ENCODE assay signal across 28 cellular contexts in genomic region chr4:85548116-85548515, GRCh38.
DNase-seq lines count a peak whose midpoint lies in the region; ATAC-seq, FAIRE-seq and TF ChIP-seq lines count a peak whose summit lies in the region.
"Had no signal": no experiment of that assay in that cellular context is flagged by ENCODE, and none has a peak within 500 bp of the region (broad histone marks: within the 10 kb centered on the region; RNA-seq: fewer than 3 reads in every experiment).

No MANE protein-coding gene starts in this region.

- intact Hi-C loops in vagina (cut with DNase I), result no loop called here

- no peaks in the 10 kb centered on the region for H3K79me2 ChIP-seq in ACC112 (ENCODE audit: control insufficient read depth, insufficient read depth, low read length, unreplicated experiment)

- in situ Hi-C loops in SK-MEL-5 (cut with HindIII; ENCODE audit: low pct_unique_long_range_greater_than_20kb, low sequenced_read_pairs), result no loop called here

- H3K27me3 ChIP-seq in ACC112 (ENCODE audit: insufficient read depth, low read length) (no peaks in the 10 kb centered on the region), vagina (no peaks in the 10 kb centered on the region)
- H3K27me3 ChIP-seq: esophagus squamous epithelium, right lobe of liver, tibial artery had no signal

- no peak for ATAC-seq in stimulated activated naive B cell treated with anti-CD40 and anti-IgM and Interleukin-4, amounts not matched to agents 10 μg/mL and 1 μg/mL and 100 μg/mL, for 72 hours (replicated peaks)
- ATAC-seq: lower lobe of right lung; Panc1; right lobe of liver; stimulated activated naive CD8-positive, alpha-beta T cell treated with anti-CD3 and anti-CD28 coated beads, Interleukin-15, amount 100 ng/mL, for 72 hours; T-helper 17 cell had no signal

- no peak overlapping the region for H2AFZ ChIP-seq in ACC112 (ENCODE audit: low read length, unreplicated experiment)

- no peak for FAIRE-seq in H54 (lab: Jason Lieb, UNC)
- FAIRE-seq: keratinocyte had no signal

- H3K36me3 ChIP-seq in ACC112 (ENCODE audit: insufficient read depth, low read length), result no peaks in the 10 kb centered on the region
- H3K36me3 ChIP-seq in vagina, result no peaks in the 10 kb centered on the region
- H3K36me3 ChIP-seq: esophagus squamous epithelium, lower lobe of right lung, right lobe of liver, tibial artery had no signal

- H3K9me3 ChIP-seq in vagina, result no peaks in the 10 kb centered on the region
- H3K9me3 ChIP-seq: lower lobe of right lung, right lobe of liver, tibial artery had no signal

- 0 out of 2 replicates have a peak overlapping the region, but pooled peaks have one; percentile 5 for H3K27ac ChIP-seq in ACC112 (ENCODE audit: low read depth, low read length)
- no peak overlapping the region for H3K27ac ChIP-seq in vagina
- H3K27ac ChIP-seq: esophagus squamous epithelium, lower lobe of right lung, right lobe of liver, tibial artery had no signal

- DNase-seq in GM12865 (ENCODE audit: low read depth) (peak; percentile 15), SK-MEL-5 (ENCODE audit: low read depth, low spot score) (peak; percentile 42), fibroblast of mammary gland (ENCODE audit: low read depth) (peak; percentile 16), NAMALWA (ENCODE audit: low spot score) (no peak), H54 (ENCODE audit: insufficient read length, low spot score) (no peak), vagina (ENCODE audit: extremely low spot score in 2 of 2) (no peak)
- no peak for DNase-seq in stimulated activated naive B cell treated with anti-CD40 and anti-IgM and Interleukin-4, amounts not matched to agents 10 μg/mL and 1 μg/mL and 100 μg/mL, for 72 hours
- DNase-seq: activated CD4-positive, alpha-beta T cell treated with anti-CD3 and anti-CD28 coated beads for 48 hours; activated naive CD4-positive, alpha-beta T cell; activated T-cell treated with anti-CD3 and anti-CD28 coated beads, Interleukin-2, amount 50 U/mL, for 24 hours; cortex of kidney; endodermal cell; esophagus squamous epithelium; glutamatergic neuron; H9; lower lobe of right lung; NCI-H1092; NCI-H1930; NCI-H345; NCI-H774; right lobe of liver; stimulated activated naive CD8-positive, alpha-beta T cell treated with anti-CD3 and anti-CD28 coated beads, Interleukin-15, amount 100 ng/mL, for 72 hours; T-helper 17 cell; tibial artery had no signal

- peaks cover 7 to 40% of the 10 kb centered on the region in 2 donors for H3K36me3 Mint-ChIP-seq in stimulated activated naive B cell treated with anti-CD40 and anti-IgM and Interleukin-4, amounts not matched to agents 10 μg/mL and 1 μg/mL and 100 μg/mL, for 72 hours

- no peak overlapping the region for H3K27ac Mint-ChIP-seq in stimulated activated naive B cell treated with anti-CD40 and anti-IgM and Interleukin-4, amounts not matched to agents 10 μg/mL and 1 μg/mL and 100 μg/mL, for 72 hours
- H3K27ac Mint-ChIP-seq: activated T-cell treated with anti-CD3 and anti-CD28 coated beads, Interleukin-2, amount 50 U/mL, for 24 hours; CD14-positive monocyte; endodermal cell; H9; stimulated activated naive CD8-positive, alpha-beta T cell treated with anti-CD3 and anti-CD28 coated beads, Interleukin-15, amount 100 ng/mL, for 72 hours; T-helper 17 cell had no signal

- peak; percentile 19 for TF ChIP-seq CTCF in GM12865 (IDR thresholded peaks at IDR 0.05; ENCODE audit: insufficient read depth, low read depth, low read length, missing control alignments)
- no peak for TF ChIP-seq CTCF in fibroblast of mammary gland (conservative IDR thresholded peaks at IDR 0.05; ENCODE audit: control insufficient read depth, insufficient read depth, low read depth, low read length)
- no peak for TF ChIP-seq CTCF in vagina (IDR thresholded peaks at IDR 0.05)

- TF ChIP-seq POLR2A in H54 (IDR thresholded peaks at IDR 0.05; ENCODE audit: low read depth, low read length) (no peak), vagina (IDR thresholded peaks at IDR 0.05) (no peak)

- peaks cover 12 to 19% of the 10 kb centered on the region in 2 donors for H3K9me3 Mint-ChIP-seq in stimulated activated naive B cell treated with anti-CD40 and anti-IgM and Interleukin-4, amounts not matched to agents 10 μg/mL and 1 μg/mL and 100 μg/mL, for 72 hours

- H3K4me3 ChIP-seq in ACC112 (ENCODE audit: low read depth, low read length), result no peak overlapping the region
- H3K4me3 ChIP-seq in GM12865 (ENCODE audit: low read depth, low read length), result no peak overlapping the region
- H3K4me3 ChIP-seq in fibroblast of mammary gland (ENCODE audit: control insufficient read depth, low read depth, low read length), result no peak overlapping the region
- no peak overlapping the region for H3K4me3 ChIP-seq in vagina
- H3K4me3 ChIP-seq: esophagus squamous epithelium, lower lobe of right lung, right lobe of liver, tibial artery had no signal

- H3K4me1 ChIP-seq in ACC112 (ENCODE audit: control insufficient read depth, insufficient read depth, low read length, unreplicated experiment) (peaks cover 12% of the 10 kb centered on the region), vagina (no peaks in the 10 kb centered on the region)
- H3K4me1 ChIP-seq: esophagus squamous epithelium, lower lobe of right lung, right lobe of liver, tibial artery had no signal

- H3K4me1 Mint-ChIP-seq in stimulated activated naive B cell treated with anti-CD40 and anti-IgM and Interleukin-4, amounts not matched to agents 10 μg/mL and 1 μg/mL and 100 μg/mL, for 72 hours, result peaks cover 24 to 25% of the 10 kb centered on the region in 2 donors
- H3K4me1 Mint-ChIP-seq: endodermal cell; stimulated activated naive CD8-positive, alpha-beta T cell treated with anti-CD3 and anti-CD28 coated beads, Interleukin-15, amount 100 ng/mL, for 72 hours; T-helper 17 cell had no signal

- no peak overlapping the region for H3K4me3 Mint-ChIP-seq in stimulated activated naive B cell treated with anti-CD40 and anti-IgM and Interleukin-4, amounts not matched to agents 10 μg/mL and 1 μg/mL and 100 μg/mL, for 72 hours
- H3K4me3 Mint-ChIP-seq: activated T-cell treated with anti-CD3 and anti-CD28 coated beads, Interleukin-2, amount 50 U/mL, for 24 hours; CD14-positive monocyte; endodermal cell; H9; stimulated activated naive CD8-positive, alpha-beta T cell treated with anti-CD3 and anti-CD28 coated beads, Interleukin-15, amount 100 ng/mL, for 72 hours; T-helper 17 cell had no signal

- H3K27me3 Mint-ChIP-seq in stimulated activated naive B cell treated with anti-CD40 and anti-IgM and Interleukin-4, amounts not matched to agents 10 μg/mL and 1 μg/mL and 100 μg/mL, for 72 hours, result no peaks in the 10 kb centered on the region
- H3K27me3 Mint-ChIP-seq: activated T-cell treated with anti-CD3 and anti-CD28 coated beads, Interleukin-2, amount 50 U/mL, for 24 hours; stimulated activated naive CD8-positive, alpha-beta T cell treated with anti-CD3 and anti-CD28 coated beads, Interleukin-15, amount 100 ng/mL, for 72 hours; T-helper 17 cell had no signal

Comparison
In these comparisons a context has a peak if more than half of its experiments do, and no peak if none do; other contexts are left out.
1. DNase-seq: peak in GM12865 (single experiment), SK-MEL-5 (single experiment) and fibroblast of mammary gland (single experiment); none in NAMALWA (single experiment), stimulated activated naive B cell treated with anti-CD40 and anti-IgM and Interleukin-4, amounts not matched to agents 10 μg/mL and 1 μg/mL and 100 μg/mL, for 72 hours (single experiment), H54 (single experiment) and vagina (0 of 2).